In genomic region chr5:73745806-73746205, GRCh38 we compare ENCODE assay signal across 32 cellular contexts.
"Had no signal": no experiment of that assay in that cellular context is flagged by ENCODE, and none has a peak within 500 bp of the region (broad histone marks: within the 10 kb centered on the region; RNA-seq: fewer than 3 reads in every experiment).

No MANE protein-coding gene starts in this region.

- H3K27me3 ChIP-seq: SJCRH30 had no signal

- H3K4me3 ChIP-seq: cardiac muscle cell, K562, SJCRH30, SK-N-MC had no signal

- H3K9me3 Mint-ChIP-seq: activated CD4-positive, alpha-beta memory T cell treated with anti-CD3 and anti-CD28 coated beads, Interleukin-2, amount 10 ng/mL, durations not matched to agents 7 days and 5 days had no signal

- H3K4me1 Mint-ChIP-seq: activated CD4-positive, alpha-beta memory T cell treated with anti-CD3 and anti-CD28 coated beads, Interleukin-2, amount 10 ng/mL, durations not matched to agents 7 days and 5 days; activated CD8-positive, alpha-beta memory T cell treated with anti-CD3 and anti-CD28 coated beads, Interleukin-2, amount 10 ng/mL, durations not matched to agents 7 days and 5 days; activated naive CD8-positive, alpha-beta T cell treated with anti-CD3 and anti-CD28 coated beads for 36 hours had no signal

- H3K27ac ChIP-seq: cardiac muscle cell, SJCRH30, SK-N-MC, WERI-Rb-1 had no signal

- H3K9me3 ChIP-seq: SJCRH30 had no signal

- H3K36me3 ChIP-seq: cardiac muscle cell, SJCRH30, WERI-Rb-1 had no signal

- H3K36me3 Mint-ChIP-seq: activated CD8-positive, alpha-beta memory T cell treated with anti-CD3 and anti-CD28 coated beads, Interleukin-2, amount 10 ng/mL, durations not matched to agents 7 days and 5 days; activated naive CD8-positive, alpha-beta T cell treated with anti-CD3 and anti-CD28 coated beads for 36 hours had no signal

- H3K27ac Mint-ChIP-seq: activated CD4-positive, alpha-beta memory T cell treated with anti-CD3 and anti-CD28 coated beads, Interleukin-2, amount 10 ng/mL, durations not matched to agents 7 days and 5 days; activated CD8-positive, alpha-beta memory T cell treated with anti-CD3 and anti-CD28 coated beads, Interleukin-2, amount 10 ng/mL, durations not matched to agents 7 days and 5 days; activated naive CD8-positive, alpha-beta T cell treated with anti-CD3 and anti-CD28 coated beads for 36 hours had no signal

- DNase-seq: activated CD4-positive, alpha-beta memory T cell treated with anti-CD3 and anti-CD28 coated beads, Interleukin-2, amount 10 ng/mL, durations not matched to agents 7 days and 5 days; activated CD4-positive, alpha-beta T cell treated with anti-CD3 and anti-CD28 coated beads for 1 hour; activated CD4-positive, alpha-beta T cell treated with anti-CD3 and anti-CD28 coated beads for 48 hours; activated CD4-positive, CD25-positive, alpha-beta regulatory T cell; activated CD8-positive, alpha-beta memory T cell treated with anti-CD3 and anti-CD28 coated beads for 24 hours; activated CD8-positive, alpha-beta memory T cell treated with anti-CD3 and anti-CD28 coated beads, Interleukin-2, amount 10 ng/mL, durations not matched to agents 7 days and 5 days; activated CD8-positive, alpha-beta memory T cell treated with anti-CD3 and anti-CD28 coated beads, Interleukin-2, amount 50 U/mL, for 48 hours; activated effector memory CD4-positive, alpha-beta T cell treated with Interleukin-2 at 50 U/mL for 16 hours; activated naive CD4-positive, alpha-beta T cell; activated naive CD4-positive, alpha-beta T cell treated with anti-CD3 and anti-CD28 coated beads, Interleukin-2, amount 50 U/mL, for 16 hours; activated naive CD8-positive, alpha-beta T cell treated with anti-CD3 and anti-CD28 coated beads for 36 hours; activated T-cell treated with anti-CD3 and anti-CD28 coated beads, Interleukin-2, amount 50 U/mL, for 48 hours; amniotic stem cell; aorta; IMR-90; NCI-H1105; NCI-H1417 treated with DMSO at 0.1 percent for 48 hours; NCI-H187 treated with DMSO at 0.1 percent for 48 hours; NCI-H2171 treated with DMSO at 0.1 percent for 48 hours; NCI-H2227 treated with DMSO at 0.1 percent for 48 hours; NCI-H446 treated with DMSO at 0.1 percent for 48 hours; NCI-H524; NCI-H69; NCI-H82; NK-92 treated with Interleukin-12 subunit alpha and Interleukin-12 subunit beta, amount 100 ng/mL, for 24 hours; SHP77; SJCRH30; T1000; WERI-Rb-1 had no signal

- H3K4me3 Mint-ChIP-seq: activated CD4-positive, alpha-beta memory T cell treated with anti-CD3 and anti-CD28 coated beads, Interleukin-2, amount 10 ng/mL, durations not matched to agents 7 days and 5 days; activated CD8-positive, alpha-beta memory T cell treated with anti-CD3 and anti-CD28 coated beads, Interleukin-2, amount 10 ng/mL, durations not matched to agents 7 days and 5 days; activated naive CD8-positive, alpha-beta T cell treated with anti-CD3 and anti-CD28 coated beads for 36 hours had no signal
